Comparison of ENCODE assay signal across 1 cellular context in the genomic region with DNA sequence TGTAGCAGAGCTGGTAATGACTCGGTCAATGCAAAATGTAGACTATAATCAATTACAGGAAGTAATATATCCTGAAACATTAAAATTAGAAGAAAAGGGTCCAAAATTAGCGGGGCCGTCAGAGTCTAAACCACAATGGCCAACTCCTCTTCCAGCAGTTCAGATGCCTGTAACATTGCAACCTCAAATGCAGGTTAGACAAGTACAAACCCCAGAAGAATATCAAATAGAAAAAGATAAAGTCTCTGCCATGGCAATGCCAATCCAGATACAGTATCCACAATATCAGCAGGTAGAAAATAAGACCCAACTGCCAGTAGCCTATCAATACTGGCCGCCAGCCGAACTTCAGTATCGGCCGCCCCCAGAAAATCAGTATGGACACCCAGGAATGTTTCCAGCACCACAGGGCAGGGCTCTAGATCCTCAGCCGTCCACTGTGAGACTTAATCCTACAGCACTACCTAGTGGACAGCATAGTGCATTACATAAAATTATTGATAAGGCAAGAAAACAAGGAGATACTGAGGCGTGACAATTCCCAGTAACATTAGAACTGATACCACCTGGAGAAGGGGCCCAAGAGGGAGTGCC.
TF ChIP-seq lines count a peak whose summit lies in the region.

No MANE protein-coding gene starts in this region.

TF ChIP-seq in K562, 482 proteins besides CTCF, POLR2A, EP300 and RAD21 (continued from another document and continues in another):
- TF ChIP-seq, protein P1, sequence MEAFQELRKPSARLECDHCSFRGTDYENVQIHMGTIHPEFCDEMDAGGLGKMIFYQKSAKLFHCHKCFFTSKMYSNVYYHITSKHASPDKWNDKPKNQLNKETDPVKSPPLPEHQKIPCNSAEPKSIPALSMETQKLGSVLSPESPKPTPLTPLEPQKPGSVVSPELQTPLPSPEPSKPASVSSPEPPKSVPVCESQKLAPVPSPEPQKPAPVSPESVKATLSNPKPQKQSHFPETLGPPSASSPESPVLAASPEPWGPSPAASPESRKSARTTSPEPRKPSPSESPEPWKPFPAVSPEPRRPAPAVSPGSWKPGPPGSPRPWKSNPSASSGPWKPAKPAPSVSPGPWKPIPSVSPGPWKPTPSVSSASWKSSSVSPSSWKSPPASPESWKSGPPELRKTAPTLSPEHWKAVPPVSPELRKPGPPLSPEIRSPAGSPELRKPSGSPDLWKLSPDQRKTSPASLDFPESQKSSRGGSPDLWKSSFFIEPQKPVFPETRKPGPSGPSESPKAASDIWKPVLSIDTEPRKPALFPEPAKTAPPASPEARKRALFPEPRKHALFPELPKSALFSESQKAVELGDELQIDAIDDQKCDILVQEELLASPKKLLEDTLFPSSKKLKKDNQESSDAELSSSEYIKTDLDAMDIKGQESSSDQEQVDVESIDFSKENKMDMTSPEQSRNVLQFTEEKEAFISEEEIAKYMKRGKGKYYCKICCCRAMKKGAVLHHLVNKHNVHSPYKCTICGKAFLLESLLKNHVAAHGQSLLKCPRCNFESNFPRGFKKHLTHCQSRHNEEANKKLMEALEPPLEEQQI (IDR thresholded peaks at IDR 0.05) = peak; percentile 72; the same call in 1 of the 2 replicates
- TF ChIP-seq BCOR (IDR thresholded peaks at IDR 0.05) (peak; percentile 59; the same call in 1 of the 2 replicates), E2F3 (CRISPR knock-in tag; IDR thresholded peaks at IDR 0.05) (no peak), FOXM1 (IDR thresholded peaks at IDR 0.05; ENCODE audit: low read depth) (no peak), FOXM1 (CRISPR knock-in tag; IDR thresholded peaks at IDR 0.05; ENCODE audit: low read depth) (no peak), TEAD1 (CRISPR knock-in tag; IDR thresholded peaks at IDR 0.05) (peak; percentile 40 to 90; a peak in 3 of 4 replicates), MAZ (CRISPR knock-in tag; conservative IDR thresholded peaks at IDR 0.05 in 1 of 2, IDR thresholded peaks at IDR 0.05 in 1 of 2) (peak in 1 of 2 experiments; percentile 61; a peak in 1 of 4 replicates), MXI1 (IDR thresholded peaks at IDR 0.05; ENCODE audit: low read depth, low read length) (no peak), ATF7 (IDR thresholded peaks at IDR 0.05) (peak; percentile 26; the same call in 1 of the 2 replicates), NR4A1 (CRISPR knock-in tag; IDR thresholded peaks at IDR 0.05) (no peak), NR4A1 (tag; IDR thresholded peaks at IDR 0.05) (no peak), CCAR2 (IDR thresholded peaks at IDR 0.05; ENCODE audit: low read depth, low read length) (no peak), ZNF436 (CRISPR knock-in tag; IDR thresholded peaks at IDR 0.05) (no peak), SMC3 (conservative IDR thresholded peaks at IDR 0.05; ENCODE audit: insufficient read depth, low read depth, low read length) (peak; percentile 85), KDM1A (IDR thresholded peaks at IDR 0.05) (peak in 1 of 2 experiments; percentile 22; a peak in 1 of 4 replicates), ZNF766 (CRISPR knock-in tag; conservative IDR thresholded peaks at IDR 0.05) (no peak), NEUROD1 (IDR thresholded peaks at IDR 0.05; ENCODE audit: borderline replicate concordance, low read depth, low read length, partially characterized antibody) (no peak), MEF2A (IDR thresholded peaks at IDR 0.05; ENCODE audit: control insufficient read depth, low read depth, low read length) (no peak), PYGO2 (tag; IDR thresholded peaks at IDR 0.05) (no peak), SOX6 (IDR thresholded peaks at IDR 0.05) (no peak), ADNP (tag; IDR thresholded peaks at IDR 0.05) (peak; percentile 68; the same call in 1 of the 2 replicates), GABPB1 (CRISPR knock-in tag; IDR thresholded peaks at IDR 0.05) (peak; percentile 43; the same call in 1 of the 2 replicates), SRSF9 (IDR thresholded peaks at IDR 0.05; ENCODE audit: borderline replicate concordance, low read depth, low read length) (no peak), JUND (IDR thresholded peaks at IDR 0.05; ENCODE audit: borderline replicate concordance, low read depth, low read length) (no peak), JUND (tag; IDR thresholded peaks at IDR 0.05; ENCODE audit: borderline replicate concordance, low read depth, low read length) (no peak), TCF7L2 (IDR thresholded peaks at IDR 0.05; ENCODE audit: low read depth, low read length) (no peak), SMARCA5 (IDR thresholded peaks at IDR 0.05) (peak; percentile 80; the same call in 1 of the 2 replicates), FOXJ2 (tag; IDR thresholded peaks at IDR 0.05) (no peak), ZNF507 (tag; conservative IDR thresholded peaks at IDR 0.05) (no peak), POLR2AphosphoS5 (IDR thresholded peaks at IDR 0.05; ENCODE audit: control insufficient read depth, insufficient read depth, low read depth, low read length) (no peak), ESRRA (IDR thresholded peaks at IDR 0.05; ENCODE audit: borderline replicate concordance, low read depth) (0 out of 2 replicates have a peak, but pooled peaks have one; percentile 12), TBL1XR1 (IDR thresholded peaks at IDR 0.05; ENCODE audit: low read length in 2 of 2) (0 out of 4 replicates have a peak, but pooled peaks of 1 of the 2 experiments have one; percentile 34), TEAD4 (IDR thresholded peaks at IDR 0.05; ENCODE audit: low read length) (peak; percentile 68), TEAD4 (CRISPR knock-in tag; IDR thresholded peaks at IDR 0.05; ENCODE audit: borderline replicate concordance) (no peak), ZFX (CRISPR knock-in tag; IDR thresholded peaks at IDR 0.05) (peak; percentile 3; the same call in 1 of the 2 replicates), ILK (tag; IDR thresholded peaks at IDR 0.05; ENCODE audit: borderline replicate concordance, low read depth) (no peak), GTF2A2 (tag; IDR thresholded peaks at IDR 0.05) (no peak), GABPA (tag; conservative IDR thresholded peaks at IDR 0.05; ENCODE audit: low read depth) (peak; percentile 28; the same call in 1 of the 2 replicates), CREM (IDR thresholded peaks at IDR 0.05; ENCODE audit: low read depth) (peak; percentile 22; the same call in 1 of the 2 replicates), SMARCA4 (IDR thresholded peaks at IDR 0.05) (0 out of 2 replicates have a peak, but pooled peaks have one; percentile 26), TRIM24 (IDR thresholded peaks at IDR 0.05) (no peak), BRD9 (IDR thresholded peaks at IDR 0.05; ENCODE audit: low read depth, partially characterized antibody) (peak; percentile 61), SP1 (CRISPR knock-in tag; IDR thresholded peaks at IDR 0.05) (peak; percentile 32; the same call in 1 of the 2 replicates), SMARCB1 (IDR thresholded peaks at IDR 0.05; ENCODE audit: insufficient read length, low read depth) (no peak), STAG1 (CRISPR knock-in tag; IDR thresholded peaks at IDR 0.05; ENCODE audit: borderline replicate concordance) (peak; percentile 90), CBX3 (IDR thresholded peaks at IDR 0.05; ENCODE audit: borderline replicate concordance in 1 of 2, low read length in 2 of 2) (peak in 1 of 2 experiments; percentile 55; a peak in 1 of 3 replicates), CREB1 (IDR thresholded peaks at IDR 0.05) (no peak), CREB1 (CRISPR knock-in tag; IDR thresholded peaks at IDR 0.05) (no peak), TCF7 (IDR thresholded peaks at IDR 0.05; ENCODE audit: borderline replicate concordance) (no peak)
- TF ChIP-seq, protein P2, sequence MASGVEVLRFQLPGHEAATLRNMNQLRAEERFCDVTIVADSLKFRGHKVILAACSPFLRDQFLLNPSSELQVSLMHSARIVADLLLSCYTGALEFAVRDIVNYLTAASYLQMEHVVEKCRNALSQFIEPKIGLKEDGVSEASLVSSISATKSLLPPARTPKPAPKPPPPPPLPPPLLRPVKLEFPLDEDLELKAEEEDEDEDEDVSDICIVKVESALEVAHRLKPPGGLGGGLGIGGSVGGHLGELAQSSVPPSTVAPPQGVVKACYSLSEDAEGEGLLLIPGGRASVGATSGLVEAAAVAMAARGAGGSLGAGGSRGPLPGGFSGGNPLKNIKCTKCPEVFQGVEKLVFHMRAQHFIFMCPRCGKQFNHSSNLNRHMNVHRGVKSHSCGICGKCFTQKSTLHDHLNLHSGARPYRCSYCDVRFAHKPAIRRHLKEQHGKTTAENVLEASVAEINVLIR (CRISPR knock-in tag; IDR thresholded peaks at IDR 0.05) = no peak
- TF ChIP-seq, protein P3, sequence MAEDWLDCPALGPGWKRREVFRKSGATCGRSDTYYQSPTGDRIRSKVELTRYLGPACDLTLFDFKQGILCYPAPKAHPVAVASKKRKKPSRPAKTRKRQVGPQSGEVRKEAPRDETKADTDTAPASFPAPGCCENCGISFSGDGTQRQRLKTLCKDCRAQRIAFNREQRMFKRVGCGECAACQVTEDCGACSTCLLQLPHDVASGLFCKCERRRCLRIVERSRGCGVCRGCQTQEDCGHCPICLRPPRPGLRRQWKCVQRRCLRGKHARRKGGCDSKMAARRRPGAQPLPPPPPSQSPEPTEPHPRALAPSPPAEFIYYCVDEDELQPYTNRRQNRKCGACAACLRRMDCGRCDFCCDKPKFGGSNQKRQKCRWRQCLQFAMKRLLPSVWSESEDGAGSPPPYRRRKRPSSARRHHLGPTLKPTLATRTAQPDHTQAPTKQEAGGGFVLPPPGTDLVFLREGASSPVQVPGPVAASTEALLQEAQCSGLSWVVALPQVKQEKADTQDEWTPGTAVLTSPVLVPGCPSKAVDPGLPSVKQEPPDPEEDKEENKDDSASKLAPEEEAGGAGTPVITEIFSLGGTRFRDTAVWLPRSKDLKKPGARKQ (CRISPR knock-in tag; IDR thresholded peaks at IDR 0.05) = no peak
- TF ChIP-seq, protein P4, sequence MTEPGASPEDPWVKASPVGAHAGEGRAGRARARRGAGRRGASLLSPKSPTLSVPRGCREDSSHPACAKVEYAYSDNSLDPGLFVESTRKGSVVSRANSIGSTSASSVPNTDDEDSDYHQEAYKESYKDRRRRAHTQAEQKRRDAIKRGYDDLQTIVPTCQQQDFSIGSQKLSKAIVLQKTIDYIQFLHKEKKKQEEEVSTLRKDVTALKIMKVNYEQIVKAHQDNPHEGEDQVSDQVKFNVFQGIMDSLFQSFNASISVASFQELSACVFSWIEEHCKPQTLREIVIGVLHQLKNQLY (CRISPR knock-in tag; conservative IDR thresholded peaks at IDR 0.05) = no peak
- TF ChIP-seq, protein P5, sequence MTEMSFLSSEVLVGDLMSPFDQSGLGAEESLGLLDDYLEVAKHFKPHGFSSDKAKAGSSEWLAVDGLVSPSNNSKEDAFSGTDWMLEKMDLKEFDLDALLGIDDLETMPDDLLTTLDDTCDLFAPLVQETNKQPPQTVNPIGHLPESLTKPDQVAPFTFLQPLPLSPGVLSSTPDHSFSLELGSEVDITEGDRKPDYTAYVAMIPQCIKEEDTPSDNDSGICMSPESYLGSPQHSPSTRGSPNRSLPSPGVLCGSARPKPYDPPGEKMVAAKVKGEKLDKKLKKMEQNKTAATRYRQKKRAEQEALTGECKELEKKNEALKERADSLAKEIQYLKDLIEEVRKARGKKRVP (CRISPR knock-in tag; IDR thresholded peaks at IDR 0.05) = no peak
- TF ChIP-seq, protein P6, sequence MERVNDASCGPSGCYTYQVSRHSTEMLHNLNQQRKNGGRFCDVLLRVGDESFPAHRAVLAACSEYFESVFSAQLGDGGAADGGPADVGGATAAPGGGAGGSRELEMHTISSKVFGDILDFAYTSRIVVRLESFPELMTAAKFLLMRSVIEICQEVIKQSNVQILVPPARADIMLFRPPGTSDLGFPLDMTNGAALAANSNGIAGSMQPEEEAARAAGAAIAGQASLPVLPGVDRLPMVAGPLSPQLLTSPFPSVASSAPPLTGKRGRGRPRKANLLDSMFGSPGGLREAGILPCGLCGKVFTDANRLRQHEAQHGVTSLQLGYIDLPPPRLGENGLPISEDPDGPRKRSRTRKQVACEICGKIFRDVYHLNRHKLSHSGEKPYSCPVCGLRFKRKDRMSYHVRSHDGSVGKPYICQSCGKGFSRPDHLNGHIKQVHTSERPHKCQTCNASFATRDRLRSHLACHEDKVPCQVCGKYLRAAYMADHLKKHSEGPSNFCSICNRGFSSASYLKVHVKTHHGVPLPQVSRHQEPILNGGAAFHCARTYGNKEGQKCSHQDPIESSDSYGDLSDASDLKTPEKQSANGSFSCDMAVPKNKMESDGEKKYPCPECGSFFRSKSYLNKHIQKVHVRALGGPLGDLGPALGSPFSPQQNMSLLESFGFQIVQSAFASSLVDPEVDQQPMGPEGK (CRISPR knock-in tag; IDR thresholded peaks at IDR 0.05; ENCODE audit: borderline replicate concordance) = no peak
- TF ChIP-seq, protein P7, sequence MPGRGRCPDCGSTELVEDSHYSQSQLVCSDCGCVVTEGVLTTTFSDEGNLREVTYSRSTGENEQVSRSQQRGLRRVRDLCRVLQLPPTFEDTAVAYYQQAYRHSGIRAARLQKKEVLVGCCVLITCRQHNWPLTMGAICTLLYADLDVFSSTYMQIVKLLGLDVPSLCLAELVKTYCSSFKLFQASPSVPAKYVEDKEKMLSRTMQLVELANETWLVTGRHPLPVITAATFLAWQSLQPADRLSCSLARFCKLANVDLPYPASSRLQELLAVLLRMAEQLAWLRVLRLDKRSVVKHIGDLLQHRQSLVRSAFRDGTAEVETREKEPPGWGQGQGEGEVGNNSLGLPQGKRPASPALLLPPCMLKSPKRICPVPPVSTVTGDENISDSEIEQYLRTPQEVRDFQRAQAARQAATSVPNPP (IDR thresholded peaks at IDR 0.05; ENCODE audit: borderline replicate concordance, insufficient read depth, insufficient read length) = no peak
- TF ChIP-seq, protein P8, sequence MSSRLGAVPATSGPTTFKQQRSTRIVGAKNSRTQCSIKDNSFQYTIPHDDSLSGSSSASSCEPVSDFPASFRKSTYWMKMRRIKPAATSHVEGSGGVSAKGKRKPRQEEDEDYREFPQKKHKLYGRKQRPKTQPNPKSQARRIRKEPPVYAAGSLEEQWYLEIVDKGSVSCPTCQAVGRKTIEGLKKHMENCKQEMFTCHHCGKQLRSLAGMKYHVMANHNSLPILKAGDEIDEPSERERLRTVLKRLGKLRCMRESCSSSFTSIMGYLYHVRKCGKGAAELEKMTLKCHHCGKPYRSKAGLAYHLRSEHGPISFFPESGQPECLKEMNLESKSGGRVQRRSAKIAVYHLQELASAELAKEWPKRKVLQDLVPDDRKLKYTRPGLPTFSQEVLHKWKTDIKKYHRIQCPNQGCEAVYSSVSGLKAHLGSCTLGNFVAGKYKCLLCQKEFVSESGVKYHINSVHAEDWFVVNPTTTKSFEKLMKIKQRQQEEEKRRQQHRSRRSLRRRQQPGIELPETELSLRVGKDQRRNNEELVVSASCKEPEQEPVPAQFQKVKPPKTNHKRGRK (tag; IDR thresholded peaks at IDR 0.05) = no peak
- TF ChIP-seq, protein P9, sequence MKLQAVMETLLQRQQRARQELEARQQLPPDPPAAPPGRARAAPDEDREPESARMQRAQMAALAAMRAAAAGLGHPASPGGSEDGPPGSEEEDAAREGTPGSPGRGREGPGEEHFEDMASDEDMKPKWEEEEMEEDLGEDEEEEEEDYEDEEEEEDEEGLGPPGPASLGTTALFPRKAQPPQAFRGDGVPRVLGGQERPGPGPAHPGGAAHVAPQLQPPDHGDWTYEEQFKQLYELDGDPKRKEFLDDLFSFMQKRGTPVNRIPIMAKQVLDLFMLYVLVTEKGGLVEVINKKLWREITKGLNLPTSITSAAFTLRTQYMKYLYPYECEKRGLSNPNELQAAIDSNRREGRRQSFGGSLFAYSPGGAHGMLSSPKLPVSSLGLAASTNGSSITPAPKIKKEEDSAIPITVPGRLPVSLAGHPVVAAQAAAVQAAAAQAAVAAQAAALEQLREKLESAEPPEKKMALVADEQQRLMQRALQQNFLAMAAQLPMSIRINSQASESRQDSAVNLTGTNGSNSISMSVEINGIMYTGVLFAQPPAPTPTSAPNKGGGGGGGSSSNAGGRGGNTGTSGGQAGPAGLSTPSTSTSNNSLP (IDR thresholded peaks at IDR 0.05; ENCODE audit: borderline replicate concordance, low read depth, low read length) = peak; percentile 93
